8 cellular contexts compared by ENCODE assay signal in the genomic region with DNA sequence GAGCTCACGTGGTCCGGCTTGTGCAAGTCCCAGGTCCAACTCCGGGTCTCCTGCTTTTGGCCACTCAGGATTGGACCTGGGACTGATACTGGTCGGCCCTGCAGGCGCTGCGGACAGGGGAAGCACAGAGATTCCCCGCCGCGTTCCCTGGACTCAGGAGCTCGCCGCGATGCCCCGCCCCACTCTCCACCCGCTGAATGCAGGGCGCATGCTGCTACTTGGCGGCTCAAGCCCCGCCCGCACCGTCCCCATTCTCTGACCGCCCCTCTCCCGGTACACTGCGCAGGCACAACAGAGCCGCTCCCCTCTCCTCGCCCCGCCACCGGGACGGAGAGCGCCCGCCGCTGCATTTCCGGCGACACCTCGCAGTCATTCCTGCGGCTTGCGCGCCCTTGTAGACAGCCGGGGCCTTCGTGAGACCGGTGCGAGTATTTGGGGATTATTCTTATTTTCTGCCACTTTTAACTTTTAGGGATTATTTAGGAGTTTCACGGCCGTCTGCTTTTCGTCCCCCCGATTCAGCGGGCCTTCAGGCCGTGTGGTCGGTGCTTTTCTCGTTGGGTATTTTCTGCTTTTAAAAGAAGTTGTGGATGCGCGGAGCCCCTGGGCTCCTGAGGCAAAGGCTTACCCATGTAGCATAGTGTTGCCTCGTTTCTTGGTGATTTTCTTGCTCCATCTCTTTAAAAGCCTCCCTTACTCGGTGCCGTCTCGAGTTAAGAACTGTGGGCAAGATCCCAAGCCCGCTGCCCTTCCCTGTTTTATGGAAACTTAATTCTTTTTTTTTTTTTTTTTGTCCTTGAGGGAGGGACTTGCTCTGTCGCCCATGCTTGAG. TPM values are rescaled to one million over a fixed set of nuclear protein-coding genes. Genes with fewer than 3 reads are reported as not detected.
A peak's percentile ranks its signal among the peaks of the same experiment; 100 is the strongest.
DNase-seq lines count a peak whose midpoint lies in the region; ATAC-seq and TF ChIP-seq lines count a peak whose summit lies in the region.

A gene (plus strand): TSS at position 251 of the 832 bp plus-strand sequence. CDS start 1,544 bp downstream, outside the sequence.

- peak within 1 kb of the TSS; percentile 85 for H3K4me3 ChIP-seq in kidney epithelial cell (ENCODE audit: low read depth, low read length)

- peak within 1 kb of the TSS; percentile 98 for H3K27ac Mint-ChIP-seq in chondrocyte (ENCODE audit: unreplicated experiment)

- TF ChIP-seq CTCF in AG09319 (IDR thresholded peaks at IDR 0.05; ENCODE audit: low read depth, low read length) (no peak), chondrocyte (IDR thresholded peaks at IDR 0.05) (peak; percentile 20), kidney epithelial cell (IDR thresholded peaks at IDR 0.05; ENCODE audit: insufficient read depth, low read length, poor library complexity, severe bottlenecking) (no peak)

- peaks cover 14% of the 10 kb centered on the region for H3K36me3 Mint-ChIP-seq in chondrocyte (ENCODE audit: low read depth)

- peak within 1 kb of the TSS; percentile 85 for H3K4me3 Mint-ChIP-seq in chondrocyte (ENCODE audit: unreplicated experiment)

- H3K36me3 ChIP-seq in kidney epithelial cell (ENCODE audit: control insufficient read depth, insufficient read depth, low read length) = peaks cover 1% of the 10 kb centered on the region

- H3K27me3 ChIP-seq in kidney epithelial cell (ENCODE audit: control insufficient read depth, insufficient read depth, low read length) = no peaks in the 10 kb centered on the region

- H3K9me3 Mint-ChIP-seq in chondrocyte (ENCODE audit: low read depth) = no peaks in the 10 kb centered on the region

- H3K27me3 Mint-ChIP-seq in chondrocyte (ENCODE audit: low read depth) = no peaks in the 10 kb centered on the region

- peak; percentile 95 for DNase-seq in AG09319 (ENCODE audit: extremely low read depth, low read depth)
- DNase-seq in NCI-H446 treated with DMSO at 0.1 percent for 48 hours (lab: John Stamatoyannopoulos, UW) = peak; percentile 91
- DNase-seq in activated CD4-positive, alpha-beta T cell treated with anti-CD3 and anti-CD28 coated beads for 24 hours (ENCODE audit: low read depth in 2 of 2) = peak; percentile 82 to 89
- peak; percentile 100 for DNase-seq in chondrocyte (ENCODE audit: low spot score)
- DNase-seq in kidney epithelial cell (ENCODE audit: low read depth) = peak; percentile 98
- DNase-seq in stimulated activated CD4-positive, alpha-beta T cell treated with anti-CD3 and anti-CD28 coated beads, Interleukin-15, amount 100 ng/mL, for 48 hours (ENCODE audit: low read depth in 2 of 2) = peak; percentile 80 to 90

- ATAC-seq in GM19035 (IDR thresholded peaks at IDR 0.05; ENCODE audit: unreplicated experiment) = peak; percentile 98
- ATAC-seq in HG03354 (IDR thresholded peaks at IDR 0.05; ENCODE audit: poor library complexity, severe bottlenecking, unreplicated experiment) = peak; percentile 96

- peaks cover 37% of the 10 kb centered on the region for H3K4me1 Mint-ChIP-seq in chondrocyte (ENCODE audit: low read depth)

RNA-seq across cellular contexts. Expression of the gene that starts here (rescaled TPM):
- 115 to 119 TPM (median 117 TPM) in 3 replicates for total RNA-seq in chondrocyte
- total RNA-seq in kidney epithelial cell = 190 and 196 TPM in 2 replicates

Comparison
In these comparisons a context has a peak if more than half of its experiments do, and no peak if none do; other contexts are left out.
1. Peak in every context shown above with its lines: DNase-seq, ATAC-seq and H3K4me3 ChIP-seq.